ENCODE assay signal across 18 cellular contexts in the genomic region with DNA sequence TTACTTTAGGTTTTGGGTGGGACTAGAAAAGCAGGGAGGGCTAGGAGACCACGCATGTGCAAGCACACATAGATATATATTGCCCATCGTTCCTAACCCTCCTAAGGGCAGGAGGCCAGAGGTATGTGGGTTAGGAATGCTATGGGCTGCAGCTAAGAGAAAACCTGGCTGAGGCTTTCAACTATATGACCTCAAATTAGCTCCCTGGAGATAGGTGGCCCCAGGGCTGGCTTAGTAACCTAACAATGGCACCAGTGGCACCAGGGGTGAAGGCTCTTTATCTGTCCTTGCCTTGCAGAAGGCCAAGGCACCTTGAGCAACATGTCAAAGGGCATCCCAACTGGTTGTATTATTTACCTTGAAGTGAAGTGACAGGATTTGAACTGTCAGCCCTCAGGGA.
DNase-seq lines count a peak whose midpoint lies in the region; FAIRE-seq and TF ChIP-seq lines count a peak whose summit lies in the region.
"Had no signal": no experiment of that assay in that cellular context is flagged by ENCODE, and none has a peak within 500 bp of the region (broad histone marks: within the 10 kb centered on the region; RNA-seq: fewer than 3 reads in every experiment).

No MANE protein-coding gene starts in this region.

- H3K4me1 ChIP-seq in neural progenitor cell (no peaks in the 10 kb centered on the region), BE2C (peaks cover 10% of the 10 kb centered on the region)
- H3K4me1 ChIP-seq: Caco-2 had no signal

- H3K4me3 ChIP-seq in neural progenitor cell (no peak overlapping the region), BE2C (ENCODE audit: low read depth, low read length) (no peak overlapping the region)
- H3K4me3 ChIP-seq: BLaER1, GM12878, GM23338 had no signal

- H4K20me1 ChIP-seq in neural progenitor cell (ENCODE audit: low read depth) = no peaks in the 10 kb centered on the region
- H4K20me1 ChIP-seq: BLaER1 had no signal

- no peak for TF ChIP-seq CTCF in neural progenitor cell (IDR thresholded peaks at IDR 0.05)
- TF ChIP-seq CTCF in BE2C (IDR thresholded peaks at IDR 0.05; ENCODE audit: low read depth, low read length) = no peak

- no peaks in the 10 kb centered on the region for H3K79me2 ChIP-seq in neural progenitor cell (ENCODE audit: low read depth)

- no peaks in the 10 kb centered on the region for H3K36me3 Mint-ChIP-seq in neural progenitor cell
- H3K36me3 Mint-ChIP-seq: CD4-positive, CD25-positive, alpha-beta regulatory T cell; CD8-positive, alpha-beta T cell had no signal

- peak overlapping the region; percentile 59 for H3K27ac Mint-ChIP-seq in neural progenitor cell
- H3K27ac Mint-ChIP-seq: CD4-positive, CD25-positive, alpha-beta regulatory T cell; CD8-positive, alpha-beta T cell; GM23338; H9 had no signal

- H3K27me3 Mint-ChIP-seq in neural progenitor cell (ENCODE audit: insufficient read depth, low read depth) = peaks cover 3% of the 10 kb centered on the region

- H3K4me3 Mint-ChIP-seq in neural progenitor cell = no peak overlapping the region
- H3K4me3 Mint-ChIP-seq: CD4-positive, CD25-positive, alpha-beta regulatory T cell; CD8-positive, alpha-beta T cell; GM23338; H9 had no signal

- H3K9me3 Mint-ChIP-seq in neural progenitor cell = peaks cover 4% of the 10 kb centered on the region
- H3K9me3 Mint-ChIP-seq: CD8-positive, alpha-beta T cell; GM23338; H9 had no signal

- H3F3A ChIP-seq in neural progenitor cell (ENCODE audit: low read depth) = no peaks in the 10 kb centered on the region

- peak; percentile 17 for FAIRE-seq in urothelium cell line (lab: Jason Lieb, UNC)
- FAIRE-seq: GM12878, GM19239 had no signal

- no peaks in the 10 kb centered on the region for H3K4me1 Mint-ChIP-seq in neural progenitor cell
- H3K4me1 Mint-ChIP-seq: CD4-positive, CD25-positive, alpha-beta regulatory T cell; GM23338; H9 had no signal

- DNase-seq in ELF-1 (ENCODE audit: low read depth, low spot score) = peak; percentile 73
- peak; percentile 63 for DNase-seq in islet precursor cell
- no peak for DNase-seq in neural progenitor cell (ENCODE audit: low spot score)
- no peak for DNase-seq in urothelium cell line (ENCODE audit: low spot score)
- no peak for DNase-seq in NCI-H69 (lab: John Stamatoyannopoulos, UW)
- no peak for DNase-seq in BE2C
- no peak for DNase-seq in 8988T
- DNase-seq: Caco-2; CD4-positive, CD25-positive, alpha-beta regulatory T cell; CD8-positive, alpha-beta T cell; DMS153; DND-41; H9 had no signal

- H3K27me3 ChIP-seq in neural progenitor cell (peaks cover 22% of the 10 kb centered on the region), BE2C (no peaks in the 10 kb centered on the region)
- H3K27me3 ChIP-seq: BLaER1 had no signal

- H3K9me3 ChIP-seq in neural progenitor cell (ENCODE audit: low read depth) (no peaks in the 10 kb centered on the region), BE2C (no peaks in the 10 kb centered on the region)
- H3K9me3 ChIP-seq: BLaER1, Caco-2 had no signal

- H3K36me3 ChIP-seq in neural progenitor cell (no peaks in the 10 kb centered on the region), BE2C (peaks cover 2% of the 10 kb centered on the region; the same call in 1 of the 2 replicates)
- H3K36me3 ChIP-seq: BLaER1 had no signal

- H3K4me2 ChIP-seq in neural progenitor cell = no peak overlapping the region
- H3K4me2 ChIP-seq: GM23338 had no signal

- H2AFZ ChIP-seq in neural progenitor cell (replicated peaks) = no peak overlapping the region
- H2AFZ ChIP-seq: GM23338 had no signal

- H3K9ac ChIP-seq in neural progenitor cell = no peak overlapping the region
- H3K9ac ChIP-seq: BLaER1 had no signal

- no peak overlapping the region for H3K27ac ChIP-seq in neural progenitor cell
- H3K27ac ChIP-seq: BLaER1, C4-2B had no signal

Comparison
In these comparisons a context has a peak if more than half of its experiments do, and no peak if none do; other contexts are left out.
1. DNase-seq: peak in ELF-1 (single experiment) and islet precursor cell (single experiment); none in neural progenitor cell (single experiment), urothelium cell line (single experiment), NCI-H69 (single experiment), BE2C (single experiment) and 8988T (single experiment).